In genomic region chr9:125805057-125805456, GRCh38 we compare ENCODE assay signal across 22 cellular contexts. TPM values are rescaled to one million over a fixed set of nuclear protein-coding genes. Genes with fewer than 3 reads are reported as not detected.
DNase-seq lines count a peak whose midpoint lies in the region; ATAC-seq and TF ChIP-seq lines count a peak whose summit lies in the region.
"Had no signal": no experiment of that assay in that cellular context is flagged by ENCODE, and none has a peak within 500 bp of the region (broad histone marks: within the 10 kb centered on the region; RNA-seq: fewer than 3 reads in every experiment).

No MANE protein-coding gene starts in this region.

- H3K4me3 Mint-ChIP-seq in chondrocyte (ENCODE audit: unreplicated experiment) (no peak overlapping the region), immature natural killer cell (no peak overlapping the region)
- H3K4me3 Mint-ChIP-seq: CD4-positive, CD25-positive, alpha-beta regulatory T cell; IgD-negative memory B cell; stimulated activated naive CD8-positive, alpha-beta T cell treated with anti-CD3 and anti-CD28 coated beads, Interleukin-15, Interleukin-2, amounts not matched to agents 100 ng/mL and 50 ng/mL, for 24 hours had no signal

- ATAC-seq in heart right ventricle, result peak in 5 of 8 donors; percentile 25 to 65 (median 48)
- ATAC-seq: body of pancreas, foreskin keratinocyte, GM12878 had no signal

- peaks cover 2 to 14% of the 10 kb centered on the region in 2 experiments; a peak in 3 of 4 replicates for H3K4me1 ChIP-seq in SK-N-SH (ENCODE audit: control insufficient read depth in 1 of 2, insufficient read depth in 2 of 2, low read depth in 1 of 2, low read length in 1 of 2)
- peaks cover 0 to 10% (median 0%) of the 10 kb centered on the region in 9 donors for H3K4me1 ChIP-seq in heart right ventricle
- H3K4me1 ChIP-seq: body of pancreas, foreskin keratinocyte, HAP-1, uterus had no signal

- no peak overlapping the region for H3K4me3 ChIP-seq in SK-N-SH (ENCODE audit: low read depth in 2 of 2, low read length in 1 of 2)
- no peak overlapping the region for H3K4me3 ChIP-seq in heart right ventricle
- no peak overlapping the region for H3K4me3 ChIP-seq in skeletal muscle cell (ENCODE audit: low read depth, low read length)
- no peak overlapping the region for H3K4me3 ChIP-seq in H7 (ENCODE audit: insufficient read depth, low read depth, low read length)
- H3K4me3 ChIP-seq: body of pancreas, GM12878, HAP-1, SK-N-MC, uterus had no signal

- peaks cover 71% of the 10 kb centered on the region for H4K20me1 ChIP-seq in SK-N-SH (ENCODE audit: insufficient read depth)

- no peaks in the 10 kb centered on the region for H3K9me2 ChIP-seq in SK-N-SH

- 93% methylated on average over 2 of the region's 2 CpGs for WGBS in SK-N-SH (ENCODE audit: low lambda C conversion rate)
- 85 to 87% methylated on average over 2 of the region's 2 CpGs for WGBS in heart right ventricle, 2 donors

- POLR2A ChIA-PET in SK-N-SH (lab: Yijun Ruan, JAX), result interaction anchor here (0.6 kb wide), 1 partner anchor 26 kb away, joined by 4 read pairs; no protein-coding TSS in a partner anchor

- CTCF ChIA-PET in SK-N-SH (lab: Yijun Ruan, JAX), result no interaction called here

- peaks cover 98% of the 10 kb centered on the region for H3K79me2 ChIP-seq in SK-N-SH (ENCODE audit: insufficient read depth)

- peaks cover 2 to 41% of the 10 kb centered on the region in 2 experiments for H3K36me3 ChIP-seq in SK-N-SH (replicated peaks in 1 of 2; ENCODE audit: control insufficient read depth in 1 of 2, insufficient read depth in 2 of 2, low read length in 1 of 2)
- H3K36me3 ChIP-seq in heart right ventricle, result peaks cover 0 to 12% (median 0%) of the 10 kb centered on the region in 9 donors
- no peaks in the 10 kb centered on the region for H3K36me3 ChIP-seq in H7 (replicated peaks; ENCODE audit: control insufficient read depth, insufficient read depth, low read length)
- H3K36me3 ChIP-seq: uterus had no signal

- H3K27ac Mint-ChIP-seq in chondrocyte (ENCODE audit: unreplicated experiment) (no peak overlapping the region), immature natural killer cell (no peak overlapping the region)
- H3K27ac Mint-ChIP-seq: CD4-positive, CD25-positive, alpha-beta regulatory T cell; IgD-negative memory B cell; stimulated activated naive CD8-positive, alpha-beta T cell treated with anti-CD3 and anti-CD28 coated beads, Interleukin-15, Interleukin-2, amounts not matched to agents 100 ng/mL and 50 ng/mL, for 24 hours had no signal

- no peaks in the 10 kb centered on the region for H3K9me3 ChIP-seq in SK-N-SH
- H3K9me3 ChIP-seq in heart right ventricle, result no peaks in the 10 kb centered on the region
- H3K9me3 ChIP-seq: body of pancreas, HAP-1, uterus had no signal

- no peaks in the 10 kb centered on the region for H3K9me3 Mint-ChIP-seq in chondrocyte (ENCODE audit: low read depth)
- no peaks in the 10 kb centered on the region for H3K9me3 Mint-ChIP-seq in immature natural killer cell
- H3K9me3 Mint-ChIP-seq: CD4-positive, CD25-positive, alpha-beta regulatory T cell; IgD-negative memory B cell; stimulated activated naive CD8-positive, alpha-beta T cell treated with anti-CD3 and anti-CD28 coated beads, Interleukin-15, Interleukin-2, amounts not matched to agents 100 ng/mL and 50 ng/mL, for 24 hours had no signal

- peaks cover 14% of the 10 kb centered on the region for H3K4me1 Mint-ChIP-seq in chondrocyte (ENCODE audit: low read depth)
- no peaks in the 10 kb centered on the region for H3K4me1 Mint-ChIP-seq in immature natural killer cell
- H3K4me1 Mint-ChIP-seq: CD4-positive, CD25-positive, alpha-beta regulatory T cell had no signal

- peak; percentile 83 for DNase-seq in GM03348 (ENCODE audit: low spot score)
- DNase-seq in SK-N-SH, result no peak
- no peak for DNase-seq in heart right ventricle
- DNase-seq in skeletal muscle cell (ENCODE audit: low read depth), result peak; percentile 36
- DNase-seq in chondrocyte (ENCODE audit: low spot score), result no peak
- no peak for DNase-seq in immature natural killer cell
- DNase-seq in H4 (ENCODE audit: low spot score), result no peak
- DNase-seq in H7, result no peak
- DNase-seq: activated CD4-positive, alpha-beta T cell treated with anti-CD3 and anti-CD28 coated beads, Interleukin-2, amount 50 U/mL, for 4 hours; body of pancreas; CD4-positive, CD25-positive, alpha-beta regulatory T cell; DND-41; effector CD8-positive, alpha-beta T cell; foreskin keratinocyte; midbrain; NCI-H1048; uterus had no signal

- intact Hi-C loops in heart right ventricle (cut with DNase I), result no loop called here

- peak overlapping the region in 1 of 2 experiments; percentile 51; a peak in 1 of 4 replicates for H3K27ac ChIP-seq in SK-N-SH (ENCODE audit: low read depth in 2 of 2, low read length in 1 of 2)
- H3K27ac ChIP-seq in heart right ventricle, result no peak overlapping the region
- H3K27ac ChIP-seq: body of pancreas, foreskin keratinocyte, SK-N-MC, uterus had no signal

- H3K36me3 Mint-ChIP-seq in chondrocyte (ENCODE audit: low read depth) (no peaks in the 10 kb centered on the region), immature natural killer cell (peaks cover 0 to 5% (median 0%) of the 10 kb centered on the region in 3 donors)
- H3K36me3 Mint-ChIP-seq: CD4-positive, CD25-positive, alpha-beta regulatory T cell; IgD-negative memory B cell had no signal

- peak overlapping the region; percentile 5; the same call in 1 of the 2 replicates for H3K4me2 ChIP-seq in SK-N-SH

- TF ChIP-seq CTCF in SK-N-SH (IDR thresholded peaks at IDR 0.05) (no peak), heart right ventricle (IDR thresholded peaks at IDR 0.05) (no peak), chondrocyte (IDR thresholded peaks at IDR 0.05) (no peak)

- H3F3A ChIP-seq in SK-N-SH (replicated peaks; ENCODE audit: insufficient read depth), result peaks cover 15% of the 10 kb centered on the region

- H3K27me3 ChIP-seq in SK-N-SH (ENCODE audit: insufficient read depth) (no peaks in the 10 kb centered on the region), heart right ventricle (no peaks in the 10 kb centered on the region), H7 (ENCODE audit: control insufficient read depth, insufficient read depth, low read length) (no peaks in the 10 kb centered on the region)
- H3K27me3 ChIP-seq: body of pancreas, foreskin keratinocyte, uterus had no signal

- TF ChIP-seq EP300 in SK-N-SH (IDR thresholded peaks at IDR 0.05; ENCODE audit: borderline replicate concordance in 1 of 2, low read depth in 1 of 2, low read length in 1 of 2), result no peak

- H2AFZ ChIP-seq in SK-N-SH (ENCODE audit: low read depth), result no peak overlapping the region

- no peak for TF ChIP-seq RAD21 in SK-N-SH (IDR thresholded peaks at IDR 0.05; ENCODE audit: low read length)

- H3K27me3 Mint-ChIP-seq in chondrocyte (ENCODE audit: low read depth) (no peaks in the 10 kb centered on the region), immature natural killer cell (ENCODE audit: low read depth in 3 of 3) (no peaks in the 10 kb centered on the region)
- H3K27me3 Mint-ChIP-seq: CD4-positive, CD25-positive, alpha-beta regulatory T cell; IgD-negative memory B cell; stimulated activated naive CD8-positive, alpha-beta T cell treated with anti-CD3 and anti-CD28 coated beads, Interleukin-15, Interleukin-2, amounts not matched to agents 100 ng/mL and 50 ng/mL, for 24 hours had no signal

- no peak overlapping the region for H3K9ac ChIP-seq in SK-N-SH

TF ChIP-seq in SK-N-SH, 30 proteins besides CTCF, POLR2A, EP300 and RAD21:
- TF ChIP-seq FOSL2 (IDR thresholded peaks at IDR 0.05; ENCODE audit: borderline replicate concordance, low read depth) (no peak), NFIC (IDR thresholded peaks at IDR 0.05; ENCODE audit: borderline replicate concordance) (peak; percentile 18; the same call in 1 of the 2 replicates), GABPA (IDR thresholded peaks at IDR 0.05; ENCODE audit: low read depth) (no peak), ELF1 (IDR thresholded peaks at IDR 0.05) (no peak), TCF12 (IDR thresholded peaks at IDR 0.05) (peak; percentile 39; the same call in 1 of the 2 replicates)
- TF ChIP-seq, protein P1, sequence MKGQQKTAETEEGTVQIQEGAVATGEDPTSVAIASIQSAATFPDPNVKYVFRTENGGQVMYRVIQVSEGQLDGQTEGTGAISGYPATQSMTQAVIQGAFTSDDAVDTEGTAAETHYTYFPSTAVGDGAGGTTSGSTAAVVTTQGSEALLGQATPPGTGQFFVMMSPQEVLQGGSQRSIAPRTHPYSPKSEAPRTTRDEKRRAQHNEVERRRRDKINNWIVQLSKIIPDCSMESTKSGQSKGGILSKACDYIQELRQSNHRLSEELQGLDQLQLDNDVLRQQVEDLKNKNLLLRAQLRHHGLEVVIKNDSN (IDR thresholded peaks at IDR 0.05; ENCODE audit: borderline replicate concordance, low read depth), result no peak; the same call in 1 of the 2 replicates
- TF ChIP-seq, protein P2, sequence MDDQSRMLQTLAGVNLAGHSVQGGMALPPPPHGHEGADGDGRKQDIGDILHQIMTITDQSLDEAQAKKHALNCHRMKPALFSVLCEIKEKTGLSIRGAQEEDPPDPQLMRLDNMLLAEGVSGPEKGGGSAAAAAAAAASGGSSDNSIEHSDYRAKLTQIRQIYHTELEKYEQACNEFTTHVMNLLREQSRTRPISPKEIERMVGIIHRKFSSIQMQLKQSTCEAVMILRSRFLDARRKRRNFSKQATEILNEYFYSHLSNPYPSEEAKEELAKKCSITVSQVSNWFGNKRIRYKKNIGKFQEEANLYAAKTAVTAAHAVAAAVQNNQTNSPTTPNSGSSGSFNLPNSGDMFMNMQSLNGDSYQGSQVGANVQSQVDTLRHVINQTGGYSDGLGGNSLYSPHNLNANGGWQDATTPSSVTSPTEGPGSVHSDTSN (IDR thresholded peaks at IDR 0.05), result peak; percentile 7; the same call in 1 of the 2 replicates

RNA-seq across cellular contexts. Expression of gene PBX3, which starts 57.9 kb away (rescaled TPM):
- polyA plus RNA-seq in SK-N-SH (2012; rRNA removed) (73.0 and 87.0 TPM in 2 replicates), heart right ventricle (10 to 100 TPM; 14.5 to 24.5 TPM), immature natural killer cell (1 to 10 TPM; 5.7 to 7.0 (median 6.2) TPM)
- 89.5 and 93.2 TPM in 2 replicates for polyA plus RNA-seq in SK-N-SH (2012; cell fraction: cytosol; rRNA removed)
- 84.3 and 152 TPM in 2 replicates for polyA plus RNA-seq in SK-N-SH (2012; cell fraction: nucleus; rRNA removed)
- total RNA-seq in heart right ventricle (10 to 100 TPM; 47.3 to 79.6 (median 57.1) TPM), chondrocyte (24.1 to 32.8 TPM (median 26.6 TPM) in 3 replicates)
- total RNA-seq in H4 (2014; rRNA removed; shearing (Covaris generic)), result 6.4 and 9.6 TPM in 2 replicates
- 46.9 and 69.8 TPM in 2 replicates for total RNA-seq in H7 (2014; rRNA removed; shearing (Covaris generic))

Comparison
In these comparisons a context has a peak if more than half of its experiments do, and no peak if none do; other contexts are left out.
1. DNase-seq: peak in GM03348 (single experiment) and skeletal muscle cell (single experiment); none in SK-N-SH (single experiment), heart right ventricle (0 of 2), chondrocyte (single experiment), immature natural killer cell (0 of 3), H4 (single experiment) and H7 (single experiment).